In the genomic region with DNA sequence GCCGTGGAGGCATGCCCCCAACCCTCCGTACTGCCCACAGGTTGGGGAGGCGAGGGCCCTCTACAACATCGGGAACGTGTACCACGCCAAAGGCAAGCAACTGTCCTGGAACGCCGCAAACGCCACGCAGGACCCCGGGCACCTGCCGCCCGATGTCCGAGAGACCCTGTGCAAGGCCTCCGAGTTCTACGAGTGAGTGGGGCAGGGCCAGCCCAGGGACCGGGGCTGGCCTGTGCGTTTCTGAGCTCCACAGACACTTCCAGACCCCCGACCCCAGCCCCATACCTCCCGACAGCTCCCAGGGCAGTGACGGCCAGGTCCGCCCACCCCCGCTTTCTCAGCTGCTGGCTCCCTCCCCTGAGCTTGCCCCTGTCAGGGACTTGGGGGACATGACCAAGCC, we compare ENCODE assay signal across 6 cellular contexts. TPM values are rescaled to one million over a fixed set of nuclear protein-coding genes. Genes with fewer than 3 reads are reported as not detected.
"Had no signal": no experiment of that assay in that cellular context is flagged by ENCODE, and none has a peak within 500 bp of the region (broad histone marks: within the 10 kb centered on the region; RNA-seq: fewer than 3 reads in every experiment).

No MANE protein-coding gene starts in this region.

- H3K9ac ChIP-seq: KMS-11 had no signal

- H3K27ac ChIP-seq: KMS-11 had no signal

- H3K4me3 ChIP-seq: GM23338 had no signal

- H3K4me2 ChIP-seq: GM23338, KMS-11 had no signal

- DNase-seq: H9, HCEC 1CT, KBM-7 had no signal

- ATAC-seq: GM23338 had no signal

RNA-seq across cellular contexts. Expression of gene CCDC187, which starts 33.0 kb away (rescaled TPM):
- total RNA-seq: H1 had no signal
